Comparison of ENCODE assay signal across 8 cellular contexts in the genomic region with DNA sequence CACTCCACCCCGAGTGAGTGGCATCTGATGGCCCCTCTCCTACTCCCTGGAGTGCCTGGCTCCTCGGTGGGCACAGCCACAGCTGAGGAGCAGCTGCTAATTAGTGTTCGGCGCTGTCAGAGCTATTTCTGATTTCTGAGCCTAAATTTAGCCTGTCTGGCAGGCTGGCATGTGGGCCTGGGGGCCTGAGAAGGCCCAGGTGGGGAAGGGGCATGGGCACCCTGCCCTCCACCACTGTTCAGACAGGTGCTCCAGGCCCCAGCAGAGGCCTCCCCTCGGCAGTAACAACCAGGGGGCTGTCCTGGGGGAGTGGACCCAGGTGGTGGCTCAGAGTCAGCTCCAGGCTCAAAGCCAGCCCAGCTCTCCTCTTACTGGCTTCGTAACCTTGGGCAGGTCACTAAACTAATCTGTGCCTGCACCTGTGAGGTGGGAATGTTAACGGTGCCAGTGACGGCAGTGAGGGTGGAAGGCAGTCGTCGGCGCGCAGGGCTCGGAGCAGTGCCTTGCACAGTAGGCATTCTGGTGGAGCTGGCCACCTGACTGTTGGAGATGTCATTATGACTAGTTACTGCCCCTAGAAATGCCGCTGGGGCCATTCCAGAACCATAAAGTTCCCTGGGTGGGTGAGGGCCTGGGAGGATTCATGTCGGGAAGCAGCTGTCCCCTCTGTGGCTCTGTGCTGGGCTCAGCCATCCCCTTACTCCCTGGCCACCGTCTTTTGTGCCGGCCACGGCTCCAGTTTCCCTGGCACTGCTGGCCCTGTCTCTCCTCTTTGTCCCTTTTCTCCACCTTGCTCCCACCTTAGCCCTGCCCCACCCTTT. TPM values are rescaled to one million over a fixed set of nuclear protein-coding genes. Genes with fewer than 3 reads are reported as not detected.
DNase-seq lines count a peak whose midpoint lies in the region; ATAC-seq and TF ChIP-seq lines count a peak whose summit lies in the region.

No MANE protein-coding gene starts in this region.

- H3K4me1 ChIP-seq in GM23338 (ENCODE audit: insufficient read depth) (peaks cover 28% of the 10 kb centered on the region), endodermal cell (ENCODE audit: control insufficient read depth, insufficient read depth, low read length) (no peaks in the 10 kb centered on the region), skeletal muscle tissue (ENCODE audit: control insufficient read depth in 3 of 3, insufficient read depth in 3 of 3, low read length in 3 of 3) (peaks cover 56 to 64% (median 59%) of the 10 kb centered on the region in 3 donors)

- H3K27me3 ChIP-seq in GM23338 (ENCODE audit: insufficient read depth) = peaks cover 10% of the 10 kb centered on the region
- peaks cover 15% of the 10 kb centered on the region for H3K27me3 ChIP-seq in endodermal cell (ENCODE audit: control insufficient read depth, insufficient read depth, low read length, poor library complexity, severe bottlenecking)
- no peaks in the 10 kb centered on the region for H3K27me3 ChIP-seq in skeletal muscle tissue (ENCODE audit: control insufficient read depth in 3 of 3, insufficient read depth in 3 of 3, low read length in 3 of 3)

- H3K27ac ChIP-seq in GM23338 (ENCODE audit: low read depth) = no peak overlapping the region
- H3K27ac ChIP-seq in SK-N-MC = 0 out of 2 replicates have a peak overlapping the region, but pooled peaks have one; percentile 35
- no peak overlapping the region for H3K27ac ChIP-seq in endodermal cell (ENCODE audit: low read depth, low read length)
- H3K27ac ChIP-seq in skeletal muscle tissue (ENCODE audit: low read depth, low read length) = peak overlapping the region; percentile 84

- no peaks in the 10 kb centered on the region; the same call in 2 of the 3 replicates for H3K9me3 Mint-ChIP-seq in GM23338
- no peaks in the 10 kb centered on the region for H3K9me3 Mint-ChIP-seq in endodermal cell

- H3K36me3 ChIP-seq in GM23338 (ENCODE audit: insufficient read depth) = no peaks in the 10 kb centered on the region
- no peaks in the 10 kb centered on the region for H3K36me3 ChIP-seq in SK-N-MC (ENCODE audit: insufficient read depth, low read length)
- no peaks in the 10 kb centered on the region for H3K36me3 ChIP-seq in endodermal cell (ENCODE audit: control insufficient read depth, insufficient read depth, low read length)
- no peaks in the 10 kb centered on the region for H3K36me3 ChIP-seq in skeletal muscle tissue (ENCODE audit: control insufficient read depth in 3 of 3, insufficient read depth in 3 of 3, low read length in 3 of 3)

- H3K36me3 Mint-ChIP-seq in GM23338 (ENCODE audit: low read depth) = no peaks in the 10 kb centered on the region
- H3K36me3 Mint-ChIP-seq in endodermal cell (ENCODE audit: low read depth) = no peaks in the 10 kb centered on the region

- H3F3A ChIP-seq in GM23338 (replicated peaks; ENCODE audit: low read depth) = 0 out of 2 replicates have a peak, but pooled peaks cover 2% of the 10 kb centered on the region

- peaks cover 46% of the 10 kb centered on the region for H3K4me1 Mint-ChIP-seq in GM23338
- peaks cover 3% of the 10 kb centered on the region for H3K4me1 Mint-ChIP-seq in endodermal cell

- TF ChIP-seq CTCF in GM23338 (conservative IDR thresholded peaks at IDR 0.05; ENCODE audit: low read depth in 2 of 2) (no peak), endodermal cell (conservative IDR thresholded peaks at IDR 0.05) (no peak)

- intact Hi-C loops in head of caudate nucleus (cut with DNase I) = no loop called here

- H4K20me1 ChIP-seq in GM23338 (replicated peaks; ENCODE audit: insufficient read depth) = no peaks in the 10 kb centered on the region

- H2AFZ ChIP-seq in GM23338 = peak overlapping the region; percentile 47

- H3K9me2 ChIP-seq in GM23338 (ENCODE audit: insufficient read depth) = no peaks in the 10 kb centered on the region

- H3K4me3 Mint-ChIP-seq in GM23338 = no peak overlapping the region
- H3K4me3 Mint-ChIP-seq in endodermal cell = no peak overlapping the region

- H3K27me3 Mint-ChIP-seq in GM23338 (ENCODE audit: insufficient read depth, low read depth, poor library complexity) (peaks cover 23% of the 10 kb centered on the region), endodermal cell (ENCODE audit: insufficient read depth) (peaks cover 55% of the 10 kb centered on the region)

- no peaks in the 10 kb centered on the region for H3K79me2 ChIP-seq in GM23338 (replicated peaks; ENCODE audit: insufficient read depth)

- H3K4me3 ChIP-seq in GM23338 = no peak overlapping the region
- peak overlapping the region; percentile 47 for H3K4me3 ChIP-seq in SK-N-MC
- H3K4me3 ChIP-seq in endodermal cell (ENCODE audit: low read length) = no peak overlapping the region
- H3K4me3 ChIP-seq in skeletal muscle tissue (ENCODE audit: low read length in 3 of 3) = peak overlapping the region; percentile 3 to 41 (median 38)

- 78 to 82% methylated on average over 15 to 18 of the region's 18 CpGs for WGBS in endodermal cell (ENCODE audit: insufficient coverage in 1 of 2, insufficient read length in 1 of 2), 2 experiments

- ATAC-seq in GM23338 (peak; percentile 3; the same call in 2 of the 3 replicates), HG02870 (IDR thresholded peaks at IDR 0.05; ENCODE audit: unreplicated experiment) (no peak)

- H3K9ac ChIP-seq in SK-N-MC (ENCODE audit: insufficient read length) (peak overlapping the region; percentile 46), endodermal cell (ENCODE audit: extremely low read depth, low read length, poor library complexity, severe bottlenecking) (no peak overlapping the region), skeletal muscle tissue (ENCODE audit: low read depth in 1 of 3, low read length in 3 of 3) (peak overlapping the region; percentile 42 to 72 (median 68))

- no peak for DNase-seq in GM23338 (ENCODE audit: low spot score)
- DNase-seq in SK-N-MC (ENCODE audit: low read depth, low spot score) = no peak
- peak; percentile 55 for DNase-seq in endodermal cell
- DNase-seq in head of caudate nucleus = no peak
- DNase-seq in GDM1 (lab: John Stamatoyannopoulos, UW) = no peak
- no peak for DNase-seq in DMS153 (lab: John Stamatoyannopoulos, UW)

- H3K4me2 ChIP-seq in GM23338 = no peak overlapping the region; the same call in 1 of the 2 replicates

- peak overlapping the region; percentile 40; the same call in 1 of the 2 replicates for H3K27ac Mint-ChIP-seq in GM23338
- no peak overlapping the region for H3K27ac Mint-ChIP-seq in endodermal cell

- H3K9me3 ChIP-seq in SK-N-MC (ENCODE audit: low read depth, low read length) = no peaks in the 10 kb centered on the region
- no peaks in the 10 kb centered on the region for H3K9me3 ChIP-seq in endodermal cell (ENCODE audit: control insufficient read depth, low read length)
- H3K9me3 ChIP-seq in skeletal muscle tissue (ENCODE audit: control insufficient read depth in 3 of 3, low read length in 3 of 3) = no peaks in the 10 kb centered on the region

RNA-seq across cellular contexts. Expression of a gene that starts 6.6 kb away (rescaled TPM):
- 9.3 and 23.1 TPM in 2 replicates for total RNA-seq in GM23338 (2014; rRNA removed; shearing (Covaris generic))
- 5.6 and 6.6 TPM in 2 replicates for polyA plus RNA-seq in GM23338 (2016; fragmentation: Nextera tagmentation; extraction: Ambion mirVana)
- total RNA-seq in endodermal cell (1 to 10 TPM; 3.5 to 4.5 TPM), skeletal muscle tissue (3.1 TPM)
- polyA plus RNA-seq in endodermal cell (2013, experiment 1 of 2) = 1.9 TPM
- polyA plus RNA-seq in endodermal cell (2013, experiment 2 of 2) = 1.7 TPM

RNA-seq across cellular contexts. Expression of a gene that starts 33.6 kb away (rescaled TPM):
- total RNA-seq in GM23338 (2014; rRNA removed; shearing (Covaris generic)) = not detected in 2 replicates
- 0.23 TPM in 1 of 2 replicates, not detected in the other for polyA plus RNA-seq in GM23338 (2016; fragmentation: Nextera tagmentation; extraction: Ambion mirVana)
- total RNA-seq in endodermal cell = under 1 TPM in 1 of 2 donors, not detected in 1; 0.18 TPM
- polyA plus RNA-seq in endodermal cell (2013, experiment 1 of 2) = not detected
- not detected for polyA plus RNA-seq in endodermal cell (2013, experiment 2 of 2)
- total RNA-seq in skeletal muscle tissue = not detected

Comparison
In these comparisons a context has a peak if more than half of its experiments do, and no peak if none do; other contexts are left out.
1. H3K27ac ChIP-seq: peak in SK-N-MC (single experiment) and skeletal muscle tissue (single experiment); none in GM23338 (single experiment) and endodermal cell (single experiment).
2. H3K4me3 ChIP-seq: peak in SK-N-MC (single experiment) and skeletal muscle tissue (3 of 3); none in GM23338 (single experiment) and endodermal cell (single experiment).